ENCODE assay signal across 37 cellular contexts in genomic region chr3:114941626-114942309, GRCh38.
"Had no signal": no experiment of that assay in that cellular context is flagged by ENCODE, and none has a peak within 500 bp of the region (broad histone marks: within the 10 kb centered on the region; RNA-seq: fewer than 3 reads in every experiment).

No MANE protein-coding gene starts in this region.

- H3K4me1 ChIP-seq: Peyer's patch, SJSA1 had no signal

- H3K4me3 ChIP-seq: Peyer's patch, SJSA1 had no signal

- DNase-seq: activated B cell treated with CpG ODN at 0.5 μM for 24 hours; activated CD4-positive, alpha-beta T cell treated with anti-CD3 and anti-CD28 coated beads, Interleukin-2, amount 10 ng/mL, durations not matched to agents 24 days and 14 days; activated CD4-positive, alpha-beta T cell treated with anti-CD3 and anti-CD28 coated beads, Interleukin-2, amount 50 U/mL, for 4 hours; activated CD8-positive, alpha-beta T cell treated with anti-CD3 and anti-CD28 coated beads for 36 hours; activated effector memory CD4-positive, alpha-beta T cell treated with anti-CD3 and anti-CD28 coated beads, Interleukin-2, amount 50 U/mL, for 16 hours; activated naive CD4-positive, alpha-beta T cell; activated naive CD4-positive, alpha-beta T cell treated with anti-CD3 and anti-CD28 coated beads, Interleukin-2, amount 50 U/mL, for 16 hours; activated naive CD8-positive, alpha-beta T cell treated with anti-CD3 and anti-CD28 coated beads for 36 hours; activated T-cell treated with anti-CD3 and anti-CD28 coated beads, Interleukin-2, amount 50 U/mL, for 1 hour; activated T-cell treated with anti-CD3 and anti-CD28 coated beads, Interleukin-2, amount 50 U/mL, for 72 hours; amniotic stem cell; aorta; brain microvascular endothelial cell; NCI-H1092 treated with DMSO at 0.1 percent for 48 hours; NCI-H1417; NCI-H146; NCI-H187; NCI-H2029 treated with DMSO at 0.1 percent for 48 hours; NCI-H2107; NCI-H2171 treated with DMSO at 0.1 percent for 48 hours; NCI-H2227 treated with DMSO at 0.1 percent for 48 hours; NCI-H446; NCI-H510A treated with DMSO at 0.1 percent for 48 hours; NCI-H526 treated with DMSO at 0.1 percent for 48 hours; NCI-H774; Peyer's patch; Right ventricle myocardium superior; SK-N-SH; SW 1271; T-helper 1 cell; T-helper 2 cell; T-helper 9 cell had no signal

- H3K9ac ChIP-seq: KMS-11, SK-N-SH had no signal

- H3K27ac ChIP-seq: brain microvascular endothelial cell, KMS-11, Peyer's patch, RWPE1, SJSA1, VCaP had no signal

- H3K27me3 ChIP-seq: brain microvascular endothelial cell, Peyer's patch, SJSA1 had no signal

- H3K9me3 ChIP-seq: Peyer's patch, SJSA1, SK-N-SH had no signal

- H3K4me2 ChIP-seq: KMS-11, SK-N-SH had no signal

- ATAC-seq: activated CD8-positive, alpha-beta T cell treated with anti-CD3 and anti-CD28 coated beads for 36 hours; activated T-cell treated with anti-CD3 and anti-CD28 coated beads, Interleukin-2, amount 50 U/mL, for 72 hours; activated T-helper 17 cell treated with anti-CD3 and anti-CD28 coated beads, Interleukin-2, amount 50 U/mL, for 72 hours had no signal

- H3K36me3 ChIP-seq: brain microvascular endothelial cell, Peyer's patch, SJSA1 had no signal
